In the genomic region with DNA sequence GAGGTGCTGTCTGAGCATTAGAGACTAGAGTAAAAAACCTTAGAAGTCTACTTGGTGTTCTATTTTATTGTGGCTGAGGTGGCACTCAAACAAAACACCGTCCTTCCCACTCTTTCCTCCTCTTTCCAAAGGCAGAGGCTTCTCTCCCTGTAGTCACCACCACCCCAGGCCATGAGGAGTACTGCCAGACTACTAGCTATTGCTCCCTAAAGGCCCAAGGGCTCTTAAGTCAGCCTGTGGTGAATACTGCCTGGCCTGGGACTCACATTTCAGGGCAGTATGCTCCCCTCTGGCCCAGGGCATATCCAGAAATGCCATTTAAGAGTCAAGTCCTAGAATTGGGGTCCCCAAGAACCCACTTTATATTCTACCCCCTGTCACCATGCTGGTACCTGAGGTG, we compare ENCODE assay signal across 29 cellular contexts.
"Had no signal": no experiment of that assay in that cellular context is flagged by ENCODE, and none has a peak within 500 bp of the region (broad histone marks: within the 10 kb centered on the region; RNA-seq: fewer than 3 reads in every experiment).

No MANE protein-coding gene starts in this region.

- H3K27me3 ChIP-seq: ovary, right lobe of liver, sigmoid colon, stomach, thyroid gland, tibial nerve, upper lobe of left lung, uterus had no signal

- FAIRE-seq: small intestine had no signal

- H3K27me3 Mint-ChIP-seq: naive thymus-derived CD8-positive, alpha-beta T cell; natural killer cell treated with Interleukin-12 subunit alpha and Interleukin-12 subunit beta and Interleukin-15 and Interleukin-18, amount 100 ng/mL, for 72 hours; progenitor cell of endocrine pancreas; stimulated activated naive B cell treated with anti-CD40 and anti-IgM and Interleukin-4, amounts not matched to agents 10 μg/mL and 1 μg/mL and 100 μg/mL, for 72 hours; stimulated activated naive CD8-positive, alpha-beta T cell treated with anti-CD3 and anti-CD28 coated beads, Interleukin-15, Interleukin-2, amounts not matched to agents 100 ng/mL and 50 ng/mL, for 24 hours had no signal

- H3K4me3 ChIP-seq: ovary, psoas muscle, right lobe of liver, sigmoid colon, stomach, thoracic aorta, thyroid gland, tibial nerve, upper lobe of left lung, uterus had no signal

- H3K36me3 ChIP-seq: ovary, right lobe of liver, sigmoid colon, stomach, thoracic aorta, thyroid gland, tibial nerve, upper lobe of left lung, uterus had no signal

- H3K4me1 ChIP-seq: parathyroid adenoma, psoas muscle, right lobe of liver, sigmoid colon, stomach, thyroid gland, tibial nerve, upper lobe of left lung, uterus had no signal

- H2AFZ ChIP-seq: parathyroid adenoma had no signal

- H3K4me1 Mint-ChIP-seq: naive thymus-derived CD8-positive, alpha-beta T cell; nephron progenitor cell; neural crest cell; stimulated activated effector memory CD8-positive, alpha-beta T cell treated with anti-CD3 and anti-CD28 coated beads, Interleukin-12 subunit alpha, Interleukin-12 subunit beta, amount 100 ng/mL, for 72 hours; stimulated activated naive B cell treated with anti-CD40 and anti-IgM and Interleukin-4, amounts not matched to agents 10 μg/mL and 1 μg/mL and 100 μg/mL, for 72 hours had no signal

- H3K9ac ChIP-seq: parathyroid adenoma had no signal

- DNase-seq: nephron progenitor cell; occipital lobe; ovary; posterior cingulate gyrus; psoas muscle; right cardiac atrium; right lobe of liver; sigmoid colon; small intestine; stimulated activated CD4-positive, alpha-beta T cell treated with anti-CD3 and anti-CD28 coated beads, Interleukin-15, amount 100 ng/mL, for 24 hours; stimulated activated CD4-positive, alpha-beta T cell treated with anti-CD3 and anti-CD28 coated beads, Interleukin-2, amount 100 ng/mL, for 24 hours; stimulated activated CD4-positive, alpha-beta T cell treated with anti-CD3 and anti-CD28 coated beads, Interleukin-2, amount 100 ng/mL, for 48 hours; stimulated activated CD4-positive, alpha-beta T cell treated with anti-CD3 and anti-CD28 coated beads, Interleukin-4, amount 100 ng/mL, for 24 hours; stimulated activated naive B cell treated with anti-CD40 and anti-IgM and Interleukin-4, amounts not matched to agents 10 μg/mL and 1 μg/mL and 100 μg/mL, for 72 hours; stimulated activated naive CD4-positive, alpha-beta T cell treated with Interleukin-2 at 50 U/mL for 16 hours; stomach; thyroid gland; trophoblast cell; upper lobe of left lung; uterus had no signal

- H3K27ac Mint-ChIP-seq: naive thymus-derived CD8-positive, alpha-beta T cell; natural killer cell treated with Interleukin-12 subunit alpha and Interleukin-12 subunit beta and Interleukin-15 and Interleukin-18, amount 100 ng/mL, for 72 hours; nephron progenitor cell; progenitor cell of endocrine pancreas; stimulated activated effector memory CD8-positive, alpha-beta T cell treated with anti-CD3 and anti-CD28 coated beads, Interleukin-12 subunit alpha, Interleukin-12 subunit beta, amount 100 ng/mL, for 72 hours; stimulated activated naive B cell treated with anti-CD40 and anti-IgM and Interleukin-4, amounts not matched to agents 10 μg/mL and 1 μg/mL and 100 μg/mL, for 72 hours; stimulated activated naive CD8-positive, alpha-beta T cell treated with anti-CD3 and anti-CD28 coated beads, Interleukin-15, Interleukin-2, amounts not matched to agents 100 ng/mL and 50 ng/mL, for 24 hours had no signal

- H3K4me3 Mint-ChIP-seq: naive thymus-derived CD8-positive, alpha-beta T cell; natural killer cell treated with Interleukin-12 subunit alpha and Interleukin-12 subunit beta and Interleukin-15 and Interleukin-18, amount 100 ng/mL, for 72 hours; nephron progenitor cell; neural crest cell; stimulated activated effector memory CD8-positive, alpha-beta T cell treated with anti-CD3 and anti-CD28 coated beads, Interleukin-12 subunit alpha, Interleukin-12 subunit beta, amount 100 ng/mL, for 72 hours; stimulated activated naive B cell treated with anti-CD40 and anti-IgM and Interleukin-4, amounts not matched to agents 10 μg/mL and 1 μg/mL and 100 μg/mL, for 72 hours; stimulated activated naive CD8-positive, alpha-beta T cell treated with anti-CD3 and anti-CD28 coated beads, Interleukin-15, Interleukin-2, amounts not matched to agents 100 ng/mL and 50 ng/mL, for 24 hours had no signal

- H3K27ac ChIP-seq: ovary, parathyroid adenoma, psoas muscle, right lobe of liver, sigmoid colon, stomach, thoracic aorta, thyroid gland, tibial nerve, upper lobe of left lung, uterus had no signal

- ATAC-seq: naive thymus-derived CD8-positive, alpha-beta T cell; psoas muscle; right cardiac atrium; right lobe of liver; stimulated activated effector memory CD8-positive, alpha-beta T cell treated with anti-CD3 and anti-CD28 coated beads, Interleukin-12 subunit alpha, Interleukin-12 subunit beta, amount 100 ng/mL, for 72 hours; stimulated activated naive B cell treated with anti-CD40 and anti-IgM and Interleukin-4, amounts not matched to agents 10 μg/mL and 1 μg/mL and 100 μg/mL, for 72 hours had no signal

- H3K79me2 ChIP-seq: parathyroid adenoma had no signal

- H3K9me3 ChIP-seq: ovary, right lobe of liver, thoracic aorta, thyroid gland, uterus had no signal

- H3K36me3 Mint-ChIP-seq: stimulated activated effector memory CD8-positive, alpha-beta T cell treated with anti-CD3 and anti-CD28 coated beads, Interleukin-12 subunit alpha, Interleukin-12 subunit beta, amount 100 ng/mL, for 72 hours; stimulated activated naive B cell treated with anti-CD40 and anti-IgM and Interleukin-4, amounts not matched to agents 10 μg/mL and 1 μg/mL and 100 μg/mL, for 72 hours had no signal
